12 cellular contexts compared by ENCODE assay signal in the genomic region with DNA sequence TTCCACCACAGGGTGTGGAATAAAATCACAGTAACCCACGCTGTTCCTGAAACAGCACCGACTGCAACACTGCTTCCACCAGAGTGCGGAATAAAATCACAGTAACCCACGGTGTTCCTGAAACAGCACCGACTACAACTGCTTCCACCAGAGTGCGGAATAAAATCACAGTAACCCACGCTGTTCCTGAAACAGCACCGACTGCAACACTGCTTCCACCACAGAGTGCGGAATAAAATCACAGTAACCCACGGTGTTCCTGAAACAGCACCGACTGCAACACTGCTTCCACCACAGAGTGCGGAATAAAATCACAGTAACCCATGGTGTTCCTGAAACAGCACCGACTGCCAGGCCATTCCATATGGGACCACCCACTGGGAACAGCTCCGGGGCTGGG. TPM values are rescaled to one million over a fixed set of nuclear protein-coding genes. Genes with fewer than 3 reads are reported as not detected.
DNase-seq lines count a peak whose midpoint lies in the region; ATAC-seq, FAIRE-seq and TF ChIP-seq lines count a peak whose summit lies in the region.
"Not testable (repeated sequence)": the region's sequence is repeated elsewhere in the genome, so short reads cannot be mapped to it uniquely, and the experiment has no call there.
"Had no signal": no experiment of that assay in that cellular context is flagged by ENCODE, and none has a peak within 500 bp of the region (broad histone marks: within the 10 kb centered on the region; RNA-seq: fewer than 3 reads in every experiment).

No MANE protein-coding gene starts in this region.

- H2AFZ ChIP-seq in neuronal stem cell (ENCODE audit: low read length): not testable (repeated sequence)

- not testable (repeated sequence) for H3K18ac ChIP-seq in neuronal stem cell (ENCODE audit: low read length)

- not testable (repeated sequence) for H4K91ac ChIP-seq in neuronal stem cell (ENCODE audit: low read depth, low read length, poor library complexity)

- peaks cover 29 to 53% (median 48%) of the 10 kb centered on the region in 3 donors for H3K4me1 Mint-ChIP-seq in IgD-negative memory B cell
- H3K4me1 Mint-ChIP-seq in activated B cell treated with CpG ODN at 0.5 μM for 24 hours: peaks cover 79% of the 10 kb centered on the region
- H3K4me1 Mint-ChIP-seq in immature natural killer cell: peaks cover 91 to 96% of the 10 kb centered on the region in 2 donors

- H3K4me3 ChIP-seq in DOHH2 (ENCODE audit: low read length): peak overlapping the region; percentile 68
- not testable (repeated sequence) for H3K4me3 ChIP-seq in neuronal stem cell (ENCODE audit: low read length in 2 of 2)

- H4K8ac ChIP-seq in neuronal stem cell (ENCODE audit: low read depth, low read length): not testable (repeated sequence)

- peaks cover 36% of the 10 kb centered on the region for H3K79me1 ChIP-seq in neuronal stem cell (ENCODE audit: low read depth, low read length)

- peak overlapping the region; percentile 90 for H3K27ac ChIP-seq in DOHH2 (ENCODE audit: low read depth, low read length)
- H3K27ac ChIP-seq in neuronal stem cell (replicated peaks; ENCODE audit: low read length): not testable (repeated sequence)

- H3K14ac ChIP-seq in neuronal stem cell (ENCODE audit: low read length): not testable (repeated sequence)

- not testable (repeated sequence) for H3K4ac ChIP-seq in neuronal stem cell (ENCODE audit: low read length)

- H3K79me2 ChIP-seq in DOHH2 (ENCODE audit: control insufficient read depth, low read length): peaks cover 97% of the 10 kb centered on the region

- not testable (repeated sequence) for H3K9ac ChIP-seq in neuronal stem cell (ENCODE audit: low read depth, low read length, poor library complexity)

- not testable (repeated sequence) for TF ChIP-seq CTCF in DOHH2 (IDR thresholded peaks at IDR 0.05; ENCODE audit: low read depth, low read length, poor library complexity, severe bottlenecking); activated B cell treated with CpG ODN at 0.5 μM for 24 hours (IDR thresholded peaks at IDR 0.05)

- DNase-seq in GM12892 (ENCODE audit: insufficient read length); activated B cell treated with CpG ODN at 0.5 μM for 24 hours; immature natural killer cell; neuronal stem cell (ENCODE audit: low spot score); urothelium cell line (ENCODE audit: low spot score): not testable (repeated sequence)

- POLR2A ChIA-PET in activated B cell treated with CpG ODN at 0.5 μM for 24 hours (lab: Charles Lee): interaction anchor here (2.1 to 10.8 kb wide), 8 partner anchors 10 to 32 kb away, joined by 7 to 941 read pairs (median 28); partner anchors contain the start of gene LPCAT1

- H3K4me3 Mint-ChIP-seq in IgD-negative memory B cell (peak overlapping the region in 3 of 4 donors; percentile 85 to 91 (median 90)), immature natural killer cell (peak overlapping the region; percentile 44 to 91 (median 75))
- not testable (repeated sequence) for H3K4me3 Mint-ChIP-seq in activated B cell treated with CpG ODN at 0.5 μM for 24 hours

- H3K23ac ChIP-seq in neuronal stem cell (ENCODE audit: low read depth, low read length, poor library complexity): peak overlapping the region; percentile 15

- H2AK5ac ChIP-seq in neuronal stem cell (ENCODE audit: low read depth, low read length): not testable (repeated sequence)

- H3K4me2 ChIP-seq in DOHH2 (ENCODE audit: low read length): peak overlapping the region; percentile 92
- H3K4me2 ChIP-seq in neuronal stem cell (ENCODE audit: insufficient read depth, low read length, poor library complexity, severe bottlenecking): not testable (repeated sequence)

- no CpG with 5 or more reads among the region's 14 CpGs for WGBS in neuronal stem cell (ENCODE audit: extremely low coverage in 2 of 2, insufficient read length in 2 of 2, insufficient replicate concordance in 1 of 2), 2 donors

- H2BK5ac ChIP-seq in neuronal stem cell (ENCODE audit: low read length): not testable (repeated sequence)

- not testable (repeated sequence) for H3K9me3 ChIP-seq in DOHH2 (ENCODE audit: control insufficient read depth, insufficient read depth, low read length); neuronal stem cell (replicated peaks in 1 of 2; ENCODE audit: control insufficient read depth in 2 of 2, insufficient read depth in 1 of 2, low read depth in 1 of 2, low read length in 2 of 2)

- not testable (repeated sequence) for H2BK12ac ChIP-seq in neuronal stem cell (ENCODE audit: low read length)

- H4K20me1 ChIP-seq in DOHH2 (ENCODE audit: control insufficient read depth, insufficient read depth, low read depth, low read length): peaks cover 14% of the 10 kb centered on the region

- H3K9me2 ChIP-seq in DOHH2 (replicated peaks; ENCODE audit: control insufficient read depth, low read length): not testable (repeated sequence)

- not testable (repeated sequence) for H3K27me3 ChIP-seq in DOHH2 (ENCODE audit: control insufficient read depth, low read length); neuronal stem cell (ENCODE audit: control insufficient read depth in 3 of 3, insufficient read depth in 3 of 3, low read depth in 1 of 3, low read length in 3 of 3)

- H3K4me1 ChIP-seq in DOHH2 (ENCODE audit: control insufficient read depth, low read length) (peaks cover 55% of the 10 kb centered on the region), neuronal stem cell (ENCODE audit: control insufficient read depth in 2 of 2, insufficient read depth in 1 of 2, low read depth in 1 of 2, low read length in 2 of 2) (peaks cover 0 to 11% of the 10 kb centered on the region in 2 donors)

- H2BK15ac ChIP-seq in neuronal stem cell (ENCODE audit: low read length): not testable (repeated sequence)

- CTCF ChIA-PET in activated B cell treated with CpG ODN at 0.5 μM for 24 hours (lab: Charles Lee): interaction anchor here (1.5 to 4.9 kb wide), 3 partner anchors 22 to 125 kb away, joined by 4 to 76 read pairs (median 13); no protein-coding TSS in a partner anchor

- FAIRE-seq in GM12892 (lab: Jason Lieb, UNC) (peak; percentile 63), urothelium cell line (lab: Jason Lieb, UNC) (peak; percentile 63)

- H3K36me3 Mint-ChIP-seq in IgD-negative memory B cell: not testable (repeated sequence)
- H3K36me3 Mint-ChIP-seq in activated B cell treated with CpG ODN at 0.5 μM for 24 hours (ENCODE audit: low read depth) (peaks cover 55% of the 10 kb centered on the region), immature natural killer cell (peaks cover 6 to 19% (median 13%) of the 10 kb centered on the region in 3 donors)

- not testable (repeated sequence) for H2BK120ac ChIP-seq in neuronal stem cell (ENCODE audit: low read depth, low read length)

- not testable (repeated sequence) for H3K27me3 Mint-ChIP-seq in IgD-negative memory B cell, activated B cell treated with CpG ODN at 0.5 μM for 24 hours
- peaks cover 40 to 56% (median 46%) of the 10 kb centered on the region in 3 donors for H3K27me3 Mint-ChIP-seq in immature natural killer cell (ENCODE audit: low read depth in 3 of 3)

- TF ChIP-seq POLR2A in GM12892 (IDR thresholded peaks at IDR 0.05; ENCODE audit: low read depth, low read length): not testable (repeated sequence)

- peak overlapping the region; percentile 90 to 100 (median 98) for H3K27ac Mint-ChIP-seq in IgD-negative memory B cell
- peak overlapping the region; percentile 99 for H3K27ac Mint-ChIP-seq in activated B cell treated with CpG ODN at 0.5 μM for 24 hours
- H3K27ac Mint-ChIP-seq in immature natural killer cell: peak overlapping the region; percentile 74 to 98 (median 78)

- H3K9me3 Mint-ChIP-seq in IgD-negative memory B cell, activated B cell treated with CpG ODN at 0.5 μM for 24 hours, immature natural killer cell: not testable (repeated sequence)

- H3K36me3 ChIP-seq in DOHH2 (ENCODE audit: control insufficient read depth, low read length) (peaks cover 42% of the 10 kb centered on the region), neuronal stem cell (replicated peaks in 1 of 2; ENCODE audit: control insufficient read depth in 2 of 2, insufficient read depth in 2 of 2, low read length in 2 of 2) (peaks cover 7 to 41% of the 10 kb centered on the region in 2 donors)

- not testable (repeated sequence) for ATAC-seq in activated B cell treated with CpG ODN at 0.5 μM for 24 hours (ENCODE audit: low read depth)

- peaks cover 16% of the 10 kb centered on the region for H3F3A ChIP-seq in DOHH2 (ENCODE audit: control insufficient read depth, insufficient read depth)

- intact Hi-C loops in activated B cell treated with CpG ODN at 0.5 μM for 24 hours (cut with micrococcal nuclease): not testable (repeated sequence)

RNA-seq across cellular contexts. Expression of gene LPCAT1, which starts 18.7 kb away (rescaled TPM):
- 63.8 TPM for polyA plus RNA-seq in GM12892 (2012; ENCODE audit: missing spikeins)
- polyA plus RNA-seq in IgD-negative memory B cell (76.4 TPM), immature natural killer cell (100 to 1,000 TPM; 107 to 255 (median 144) TPM)
- 246 and 269 TPM in 2 replicates for total RNA-seq in activated B cell treated with CpG ODN at 0.5 μM for 24 hours
- 92.2 TPM for polyA plus RNA-seq in neuronal stem cell (2013, experiment 1 of 2)
- 93.4 TPM for polyA plus RNA-seq in neuronal stem cell (2013, experiment 2 of 2)

RNA-seq across cellular contexts. Expression of gene SLC6A3, which starts 59.8 kb away (rescaled TPM):
- not detected for polyA plus RNA-seq in GM12892 (2012; ENCODE audit: missing spikeins)
- polyA plus RNA-seq in IgD-negative memory B cell: not detected
- total RNA-seq in activated B cell treated with CpG ODN at 0.5 μM for 24 hours: 1.4 and 2.0 TPM in 2 replicates
- polyA plus RNA-seq in immature natural killer cell: not detected
- polyA plus RNA-seq in neuronal stem cell (2013, experiment 1 of 2): 0.26 TPM
- 0.15 TPM for polyA plus RNA-seq in neuronal stem cell (2013, experiment 2 of 2)
- total RNA-seq: Calu3, G401, HT-29 had no signal
- polyA plus RNA-seq: AG04450, BJ had no signal
